Comparison of ENCODE assay signal across 32 cellular contexts in genomic region chr3:183944790-183945189, GRCh38.
"Had no signal": no experiment of that assay in that cellular context is flagged by ENCODE, and none has a peak within 500 bp of the region (broad histone marks: within the 10 kb centered on the region; RNA-seq: fewer than 3 reads in every experiment).

No MANE protein-coding gene starts in this region.

- H3K4me1 Mint-ChIP-seq: activated CD4-positive, alpha-beta T cell treated with anti-CD3 and anti-CD28 coated beads, Interleukin-2, amount 10 ng/mL, durations not matched to agents 24 days and 14 days; activated naive CD8-positive, alpha-beta T cell treated with anti-CD3 and anti-CD28 coated beads, Interleukin-2, amount 50 U/mL, for 24 hours; activated T-helper 17 cell treated with anti-CD3 and anti-CD28 coated beads, Interleukin-2, amount 50 U/mL, for 72 hours; brain had no signal

- H3K4me1 ChIP-seq: Peyer's patch had no signal

- ATAC-seq: activated CD8-positive, alpha-beta T cell treated with anti-CD3 and anti-CD28 coated beads for 36 hours; activated naive CD8-positive, alpha-beta T cell treated with anti-CD3 and anti-CD28 coated beads, Interleukin-2, amount 50 U/mL, for 24 hours; activated T-cell treated with anti-CD3 and anti-CD28 coated beads, Interleukin-2, amount 50 U/mL, for 72 hours; activated T-helper 17 cell treated with anti-CD3 and anti-CD28 coated beads, Interleukin-2, amount 50 U/mL, for 72 hours; PC-3; SK-N-SH treated with all-trans-retinoic acid at 6 μM for 48 hours had no signal

- H3K4me3 ChIP-seq: MG63, Peyer's patch had no signal

- H3K9me3 ChIP-seq: MG63, Peyer's patch had no signal

- H3K27me3 ChIP-seq: MG63, Peyer's patch had no signal

- DNase-seq: activated CD4-positive, alpha-beta T cell treated with anti-CD3 and anti-CD28 coated beads, Interleukin-2, amount 10 ng/mL, durations not matched to agents 24 days and 14 days; activated CD4-positive, alpha-beta T cell treated with anti-CD3 and anti-CD28 coated beads, Interleukin-2, amount 50 U/mL, for 4 hours; activated CD8-positive, alpha-beta T cell treated with anti-CD3 and anti-CD28 coated beads for 36 hours; activated effector memory CD4-positive, alpha-beta T cell treated with anti-CD3 and anti-CD28 coated beads, Interleukin-2, amount 50 U/mL, for 16 hours; activated naive CD4-positive, alpha-beta T cell treated with Interleukin-2 at 50 U/mL for 16 hours; activated naive CD8-positive, alpha-beta T cell treated with anti-CD3 and anti-CD28 coated beads, Interleukin-2, amount 50 U/mL, for 24 hours; activated T-cell treated with anti-CD3 and anti-CD28 coated beads, Interleukin-2, amount 50 U/mL, for 1 hour; activated T-cell treated with anti-CD3 and anti-CD28 coated beads, Interleukin-2, amount 50 U/mL, for 72 hours; anterior cingulate cortex; central memory CD4-positive, alpha-beta T cell; Kasumi-1; MG63; MV-4-11; NCI-H1092; NCI-H1436 treated with DMSO at 0.1 percent for 48 hours; NCI-H1694 treated with DMSO at 0.1 percent for 48 hours; NCI-H2029; NCI-H345; NCI-H524 treated with DMSO at 0.1 percent for 48 hours; PC-3; Peyer's patch; RPMI8226; SHP77 treated with DMSO at 0.1 percent for 48 hours; SW 1271; T-helper 1 cell; T-helper 2 cell; T-helper 9 cell had no signal

- H3K27ac ChIP-seq: Peyer's patch had no signal

- H3K4me3 Mint-ChIP-seq: activated CD4-positive, alpha-beta T cell treated with anti-CD3 and anti-CD28 coated beads, Interleukin-2, amount 10 ng/mL, durations not matched to agents 24 days and 14 days; activated CD8-positive, alpha-beta T cell treated with anti-CD3 and anti-CD28 coated beads for 36 hours; activated naive CD8-positive, alpha-beta T cell; activated naive CD8-positive, alpha-beta T cell treated with anti-CD3 and anti-CD28 coated beads, Interleukin-2, amount 50 U/mL, for 24 hours; activated T-cell treated with anti-CD3 and anti-CD28 coated beads, Interleukin-2, amount 50 U/mL, for 72 hours; activated T-helper 17 cell treated with anti-CD3 and anti-CD28 coated beads, Interleukin-2, amount 50 U/mL, for 72 hours; brain had no signal

- H3K9me3 Mint-ChIP-seq: activated CD4-positive, alpha-beta T cell treated with anti-CD3 and anti-CD28 coated beads, Interleukin-2, amount 10 ng/mL, durations not matched to agents 24 days and 14 days; activated CD8-positive, alpha-beta T cell treated with anti-CD3 and anti-CD28 coated beads for 36 hours; activated naive CD8-positive, alpha-beta T cell treated with anti-CD3 and anti-CD28 coated beads, Interleukin-2, amount 50 U/mL, for 24 hours; activated T-cell treated with anti-CD3 and anti-CD28 coated beads, Interleukin-2, amount 50 U/mL, for 72 hours; activated T-helper 17 cell treated with anti-CD3 and anti-CD28 coated beads, Interleukin-2, amount 50 U/mL, for 72 hours; brain had no signal

- H3K27me3 Mint-ChIP-seq: activated CD4-positive, alpha-beta T cell treated with anti-CD3 and anti-CD28 coated beads, Interleukin-2, amount 10 ng/mL, durations not matched to agents 24 days and 14 days; activated CD8-positive, alpha-beta T cell treated with anti-CD3 and anti-CD28 coated beads for 36 hours; activated naive CD8-positive, alpha-beta T cell; activated naive CD8-positive, alpha-beta T cell treated with anti-CD3 and anti-CD28 coated beads, Interleukin-2, amount 50 U/mL, for 24 hours; activated T-helper 17 cell treated with anti-CD3 and anti-CD28 coated beads, Interleukin-2, amount 50 U/mL, for 72 hours; brain had no signal

- H3K27ac Mint-ChIP-seq: activated CD4-positive, alpha-beta T cell treated with anti-CD3 and anti-CD28 coated beads, Interleukin-2, amount 10 ng/mL, durations not matched to agents 24 days and 14 days; activated CD8-positive, alpha-beta T cell treated with anti-CD3 and anti-CD28 coated beads for 36 hours; activated naive CD8-positive, alpha-beta T cell; activated naive CD8-positive, alpha-beta T cell treated with anti-CD3 and anti-CD28 coated beads, Interleukin-2, amount 50 U/mL, for 24 hours; activated T-cell treated with anti-CD3 and anti-CD28 coated beads, Interleukin-2, amount 50 U/mL, for 72 hours; activated T-helper 17 cell treated with anti-CD3 and anti-CD28 coated beads, Interleukin-2, amount 50 U/mL, for 72 hours; brain had no signal

- FAIRE-seq: colon had no signal
